ENCODE assay signal across 8 cellular contexts in the genomic region with DNA sequence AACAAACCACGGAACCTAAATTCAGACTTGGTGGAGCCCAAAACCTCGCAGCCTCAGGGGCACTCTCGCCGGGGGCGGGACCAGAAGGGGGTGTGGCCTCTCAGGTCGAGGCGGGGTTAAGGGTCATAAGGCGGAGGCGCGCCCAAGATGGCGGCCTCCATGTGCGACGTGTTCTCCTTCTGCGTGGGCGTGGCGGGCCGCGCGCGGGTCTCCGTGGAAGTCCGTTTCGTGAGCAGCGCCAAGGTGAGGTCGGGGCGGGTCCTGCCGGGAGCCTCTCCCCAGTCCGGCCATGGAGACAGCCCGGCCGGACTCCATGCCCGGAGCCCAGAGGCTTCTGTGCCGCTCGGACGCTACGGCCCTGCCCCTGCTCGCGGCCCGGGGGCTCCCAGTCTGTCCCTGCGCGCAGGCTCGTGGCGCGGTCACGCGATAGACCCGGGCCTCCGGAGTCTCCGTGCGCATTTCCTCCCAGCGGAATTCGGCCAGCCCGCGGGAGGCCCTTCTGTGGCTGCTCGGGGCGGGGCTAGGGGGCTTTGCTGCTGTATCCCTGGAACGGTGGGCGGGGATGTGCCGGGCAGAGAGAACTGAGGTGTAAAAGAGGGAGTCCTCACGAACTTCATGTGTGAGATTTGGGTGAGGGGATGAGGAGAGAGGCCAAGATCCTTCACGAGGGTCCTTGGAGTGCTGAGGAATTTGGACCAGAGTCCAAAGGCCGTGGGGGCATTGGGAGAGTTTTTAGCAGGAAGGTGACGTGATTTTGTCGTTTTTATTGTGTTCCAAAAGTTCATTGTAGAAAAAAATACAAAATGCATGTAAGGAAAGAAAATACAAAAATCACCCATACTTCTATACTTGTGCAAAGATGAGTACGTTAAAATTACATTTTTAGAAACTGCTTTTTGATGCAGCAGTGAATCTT.
DNase-seq lines count a peak whose midpoint lies in the region; ATAC-seq and TF ChIP-seq lines count a peak whose summit lies in the region.

A gene (plus strand): TSS at position 126 of the 916 bp plus-strand sequence. CDS start 22 bp downstream, at position 148.

- no peaks in the 10 kb centered on the region; the same call in 1 of the 2 replicates for H3K27me3 ChIP-seq in HUES48 (ENCODE audit: control insufficient read depth, insufficient read depth, low read length)
- no peaks in the 10 kb centered on the region for H3K27me3 ChIP-seq in muscle layer of colon (ENCODE audit: control insufficient read depth in 1 of 2, insufficient read depth in 2 of 2, low read length in 2 of 2)

- H3K27ac ChIP-seq in HUES48 (ENCODE audit: low read depth, low read length) (peak within 1 kb of the TSS; percentile 93), muscle layer of colon (ENCODE audit: low read depth, low read length) (peak within 1 kb of the TSS; percentile 53)

- TF ChIP-seq POLR2A in erythroblast (IDR thresholded peaks at IDR 0.05; ENCODE audit: low read length): peak; percentile 48

- H3K36me3 ChIP-seq in HUES48 (ENCODE audit: control insufficient read depth, insufficient read depth, low read length) (peaks cover 4% of the 10 kb centered on the region; the same call in 1 of the 2 replicates), muscle layer of colon (ENCODE audit: insufficient read depth, low read length) (no peaks in the 10 kb centered on the region)

- H3K9ac ChIP-seq in HUES48 (ENCODE audit: low read depth, low read length) (peak within 1 kb of the TSS; percentile 97), muscle layer of colon (ENCODE audit: low read length) (peak within 1 kb of the TSS; percentile 36)

- DNase-seq in D341Med (ENCODE audit: low spot score) (peak; percentile 89), OCI-M1 (lab: John Stamatoyannopoulos, UW) (peak; percentile 87), activated T-cell treated with anti-CD3 and anti-CD28 coated beads for 24 hours (ENCODE audit: low read depth) (peak; percentile 88), erythroblast (lab: John Stamatoyannopoulos, UW) (peak; percentile 90 to 92)
- peak; percentile 85 for DNase-seq in stimulated activated CD8-positive, alpha-beta memory T cell treated with anti-CD3 and anti-CD28 coated beads, Interleukin-7, amount 100 ng/mL, for 24 hours (ENCODE audit: low read depth)

- H3K4me3 ChIP-seq in HUES48 (ENCODE audit: low read depth, low read length) (peak within 1 kb of the TSS; percentile 97), muscle layer of colon (ENCODE audit: low read depth in 1 of 2, low read length in 2 of 2) (peak within 1 kb of the TSS; percentile 83 to 95)

- H3K4me1 ChIP-seq in HUES48 (ENCODE audit: control insufficient read depth, insufficient read depth, low read length): peaks cover 16% of the 10 kb centered on the region; the same call in 1 of the 2 replicates
- peaks cover 10% of the 10 kb centered on the region for H3K4me1 ChIP-seq in muscle layer of colon (ENCODE audit: insufficient read depth, low read length)

- peak; percentile 91 for ATAC-seq in GM21390 (IDR thresholded peaks at IDR 0.05; ENCODE audit: unreplicated experiment)

- no peaks in the 10 kb centered on the region for H3K9me3 ChIP-seq in HUES48 (ENCODE audit: control insufficient read depth, insufficient read depth, low read length)
- H3K9me3 ChIP-seq in muscle layer of colon (ENCODE audit: low read length): no peaks in the 10 kb centered on the region

Comparison
In these comparisons a context has a peak if more than half of its experiments do, and no peak if none do; other contexts are left out.
1. Peak in every context shown above with its lines: DNase-seq, ATAC-seq, H3K4me3 ChIP-seq and H3K27ac ChIP-seq.